In the genomic region with DNA sequence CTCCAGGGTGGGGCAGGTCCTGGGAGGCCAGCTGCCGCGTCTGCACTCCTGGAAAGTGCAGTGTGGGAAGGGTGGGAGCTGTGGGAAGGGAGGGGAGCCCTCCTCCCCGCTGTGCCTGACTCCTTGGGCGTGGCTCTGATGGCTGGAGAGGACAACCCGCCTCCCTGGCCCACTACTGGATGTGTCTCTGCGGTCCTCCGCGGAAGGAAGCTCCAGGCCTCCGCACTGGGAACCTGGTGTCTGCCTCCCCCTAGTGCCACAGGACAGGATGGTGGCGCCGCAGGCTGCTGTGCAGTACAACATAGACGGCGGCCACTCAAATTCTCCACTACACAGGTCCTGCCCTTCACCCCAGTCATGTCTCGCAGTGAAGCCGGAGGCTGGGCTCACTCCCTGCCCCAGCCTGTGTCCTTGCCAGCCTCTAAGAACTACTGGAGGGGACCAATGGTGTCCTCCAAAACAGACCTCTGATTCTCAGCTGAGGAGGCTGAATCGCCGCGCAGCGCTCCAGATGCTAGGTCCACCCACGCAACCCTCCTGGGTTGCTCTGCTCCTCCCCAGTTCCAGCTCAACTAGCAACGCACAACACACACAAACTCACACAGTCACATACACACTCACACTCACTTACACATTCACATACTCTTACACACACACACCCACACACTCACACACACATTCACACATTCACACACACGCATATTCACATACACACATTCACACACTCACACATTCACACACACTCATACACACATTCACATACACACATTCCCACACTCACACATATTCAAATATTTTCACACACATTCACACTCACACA, we compare ENCODE assay signal across 10 cellular contexts. TPM values are rescaled to one million over a fixed set of nuclear protein-coding genes. Genes with fewer than 3 reads are reported as not detected.
DNase-seq lines count a peak whose midpoint lies in the region; ATAC-seq and TF ChIP-seq lines count a peak whose summit lies in the region.
"Had no signal": no experiment of that assay in that cellular context is flagged by ENCODE, and none has a peak within 500 bp of the region (broad histone marks: within the 10 kb centered on the region; RNA-seq: fewer than 3 reads in every experiment).

No MANE protein-coding gene starts in this region.

- 26 to 45% (median 29%) methylated on average over 13 to 22 of the region's 22 CpGs for WGBS in heart left ventricle, 4 donors
- WGBS in prostate gland = 40% methylated on average over 18 of the region's 22 CpGs

- intact Hi-C loops in heart left ventricle (cut with DNase I) = loop anchor here in 9 of 10 donors (1.0 to 10.0 kb wide), 6 partner anchors 243 to 382 kb away; no protein-coding TSS in a partner anchor
- intact Hi-C loops in prostate gland (cut with DNase I) = loop anchor here (5.0 kb wide), 1 partner anchor 138 kb away; no protein-coding TSS in a partner anchor

- H3K27ac Mint-ChIP-seq in activated naive CD4-positive, alpha-beta T cell treated with anti-CD3 and anti-CD28 coated beads, Interleukin-2, amount 50 U/mL, for 72 hours = peak overlapping the region in 1 of 2 donors; percentile 10

- H3K36me3 Mint-ChIP-seq in activated naive CD4-positive, alpha-beta T cell treated with anti-CD3 and anti-CD28 coated beads, Interleukin-2, amount 50 U/mL, for 72 hours = no peaks in the 10 kb centered on the region

- no peak for TF ChIP-seq POLR2A in heart left ventricle (IDR thresholded peaks at IDR 0.05)
- TF ChIP-seq POLR2A in prostate gland (IDR thresholded peaks at IDR 0.05) = no peak

- DNase-seq in DMS 273 (lab: John Stamatoyannopoulos, UW; ENCODE audit: unreplicated experiment) (peak; percentile 80), NOMO-1 treated with dmso at 0.1 percent for 144 hours (lab: John Stamatoyannopoulos, UW; ENCODE audit: unreplicated experiment) (peak; percentile 25), heart left ventricle (peak; percentile 72 to 89 (median 84)), prostate gland (ENCODE audit: low spot score) (peak; percentile 19)
- peak; percentile 56 to 70 for DNase-seq in activated naive CD4-positive, alpha-beta T cell treated with anti-CD3 and anti-CD28 coated beads, Interleukin-2, amount 50 U/mL, for 72 hours (ENCODE audit: low spot score in 2 of 2)

- peaks cover 0 to 12% (median 0%) of the 10 kb centered on the region in 9 donors for H3K27me3 ChIP-seq in heart left ventricle
- no peaks in the 10 kb centered on the region for H3K27me3 ChIP-seq in prostate gland (replicated peaks; ENCODE audit: insufficient read depth)

- H3K4me1 ChIP-seq in heart left ventricle (peaks cover 0 to 26% (median 4%) of the 10 kb centered on the region in 12 donors), prostate gland (replicated peaks) (no peaks in the 10 kb centered on the region)

- no peaks in the 10 kb centered on the region for H3K9me3 Mint-ChIP-seq in activated naive CD4-positive, alpha-beta T cell treated with anti-CD3 and anti-CD28 coated beads, Interleukin-2, amount 50 U/mL, for 72 hours

- H3K9me3 ChIP-seq in heart left ventricle (no peaks in the 10 kb centered on the region), prostate gland (no peaks in the 10 kb centered on the region)

- peak; percentile 44 to 76 (median 61) for TF ChIP-seq CTCF in heart left ventricle (IDR thresholded peaks at IDR 0.05)
- TF ChIP-seq CTCF in prostate gland (IDR thresholded peaks at IDR 0.05) = peak in 2 of 4 experiments; percentile 48 to 55

- H3K27ac ChIP-seq in heart left ventricle (peak overlapping the region in 9 of 12 donors; percentile 13 to 70 (median 37)), prostate gland (no peak overlapping the region)
- H3K27ac ChIP-seq: SK-N-MC had no signal

- H3K4me3 ChIP-seq in heart left ventricle = peak overlapping the region in 2 of 12 donors; percentile 13
- no peak overlapping the region for H3K4me3 ChIP-seq in prostate gland
- H3K4me3 ChIP-seq: SK-N-MC had no signal

- H3K36me3 ChIP-seq in heart left ventricle (no peaks in the 10 kb centered on the region), prostate gland (no peaks in the 10 kb centered on the region)

- ATAC-seq in HG03108 (IDR thresholded peaks at IDR 0.05; ENCODE audit: unreplicated experiment) (peak; percentile 67), heart left ventricle (peak; percentile 82 to 96 (median 93)), GM21529 (IDR thresholded peaks at IDR 0.05; ENCODE audit: unreplicated experiment) (no peak), GM18858 (IDR thresholded peaks at IDR 0.05; ENCODE audit: unreplicated experiment) (no peak)
- ATAC-seq in activated naive CD4-positive, alpha-beta T cell treated with anti-CD3 and anti-CD28 coated beads, Interleukin-2, amount 50 U/mL, for 72 hours = peak; percentile 89 to 96

RNA-seq across cellular contexts. Expression of a gene that starts 12.4 kb away (rescaled TPM):
- 1 to 10 TPM; 2.5 to 5.0 TPM for total RNA-seq in activated naive CD4-positive, alpha-beta T cell treated with anti-CD3 and anti-CD28 coated beads, Interleukin-2, amount 50 U/mL, for 72 hours
- total RNA-seq in heart left ventricle (1 to 10 TPM in 3 of 9 donors, under 1 TPM in 6; 0.05 to 1.7 (median 0.81) TPM), prostate gland (1 to 10 TPM in 1 of 2 donors, under 1 TPM in 1; 0.14 to 2.8 TPM)
- under 1 TPM; 0.11 to 0.76 TPM for polyA plus RNA-seq in heart left ventricle
- total RNA-seq: pulmonary artery endothelial cell had no signal

RNA-seq across cellular contexts. Expression of a gene that starts 15.1 kb away (rescaled TPM):
- total RNA-seq in activated naive CD4-positive, alpha-beta T cell treated with anti-CD3 and anti-CD28 coated beads, Interleukin-2, amount 50 U/mL, for 72 hours = 1 to 10 TPM; 1.6 to 4.8 TPM
- 1 to 10 TPM in 5 of 9 donors, under 1 TPM in 3, not detected in 1; 0.48 to 2.7 (median 1.8) TPM for total RNA-seq in heart left ventricle
- 1 to 10 TPM in 1 of 2 donors, under 1 TPM in 1; 0.53 to 1.8 TPM for polyA plus RNA-seq in heart left ventricle
- total RNA-seq in prostate gland = 1 to 10 TPM in 1 of 2 donors, under 1 TPM in 1; 0.87 to 1.8 TPM

Comparison
In these comparisons a context has a peak if more than half of its experiments do, and no peak if none do; other contexts are left out.
1. DNase-seq: peak in every context shown above with its lines; median percentile 84 in heart left ventricle; 80 in DMS 273; 63 in activated naive CD4-positive, alpha-beta T cell treated with anti-CD3 and anti-CD28 coated beads, Interleukin-2, amount 50 U/mL, for 72 hours; 25 in NOMO-1 treated with dmso at 0.1 percent for 144 hours; 19 in prostate gland.
2. ATAC-seq: peak in HG03108 (single experiment), activated naive CD4-positive, alpha-beta T cell treated with anti-CD3 and anti-CD28 coated beads, Interleukin-2, amount 50 U/mL, for 72 hours (2 of 2) and heart left ventricle (4 of 4); none in GM21529 (single experiment) and GM18858 (single experiment).
3. H3K27ac ChIP-seq: peak in heart left ventricle (9 of 12); none in prostate gland (0 of 2).